ENCODE assay signal across 8 cellular contexts in the genomic region with DNA sequence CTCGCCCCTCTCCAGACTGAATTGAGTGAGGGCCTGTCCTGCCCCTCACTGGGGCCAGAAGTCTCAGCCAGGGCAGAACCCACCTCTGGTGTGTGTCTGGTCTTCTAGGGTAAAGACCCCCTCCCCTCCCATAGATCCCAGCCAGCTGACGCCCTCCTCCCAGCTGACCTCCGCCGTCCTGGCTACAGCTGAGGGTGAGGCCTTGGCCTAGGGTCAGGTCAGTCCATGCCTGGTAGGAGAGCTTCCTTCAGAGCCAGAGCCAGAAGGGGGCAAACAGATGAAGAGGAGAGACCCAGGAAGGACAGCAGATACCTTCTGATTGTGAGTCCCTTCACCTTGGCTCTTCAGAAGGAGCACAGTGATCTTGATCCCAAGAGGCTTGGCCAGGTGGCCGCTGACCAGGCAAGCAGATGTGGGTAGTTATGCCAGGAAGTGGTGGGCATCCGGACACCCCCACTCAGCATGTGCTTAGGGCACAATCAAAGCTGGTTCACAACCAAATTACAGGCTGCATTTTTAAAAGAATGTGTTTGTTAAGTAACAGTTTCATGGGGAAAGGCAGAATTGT. TPM values are rescaled to one million over a fixed set of nuclear protein-coding genes. Genes with fewer than 3 reads are reported as not detected.
DNase-seq lines count a peak whose midpoint lies in the region; ATAC-seq, FAIRE-seq and TF ChIP-seq lines count a peak whose summit lies in the region.

No MANE protein-coding gene starts in this region.

- no peak overlapping the region for H2AFZ ChIP-seq in astrocyte (ENCODE audit: low read depth, low read length)

- H3K4me1 Mint-ChIP-seq in astrocyte (ENCODE audit: low read depth, unreplicated experiment) (peaks cover 7% of the 10 kb centered on the region), neural crest cell (peaks cover 26% of the 10 kb centered on the region)

- H3K36me3 Mint-ChIP-seq in astrocyte (ENCODE audit: low read depth, unreplicated experiment), result peaks cover 14% of the 10 kb centered on the region
- no peaks in the 10 kb centered on the region for H3K36me3 Mint-ChIP-seq in neural crest cell (ENCODE audit: low read depth)

- no peaks in the 10 kb centered on the region for H3K27me3 ChIP-seq in astrocyte (ENCODE audit: insufficient read depth, low read length)

- no peak for TF ChIP-seq CTCF in astrocyte (IDR thresholded peaks at IDR 0.05; ENCODE audit: insufficient read depth, low read depth, low read length)
- no peak for TF ChIP-seq CTCF in neural crest cell (conservative IDR thresholded peaks at IDR 0.05)

- H3K27ac Mint-ChIP-seq in astrocyte (ENCODE audit: unreplicated experiment) (no peak overlapping the region), neural crest cell (ENCODE audit: unreplicated experiment) (peak overlapping the region; percentile 92)

- H3K4me2 ChIP-seq in astrocyte (ENCODE audit: low read length), result no peak overlapping the region

- H3K27me3 Mint-ChIP-seq in astrocyte (ENCODE audit: low read depth, unreplicated experiment) (no peaks in the 10 kb centered on the region), neural crest cell (ENCODE audit: low read depth) (no peaks in the 10 kb centered on the region)

- no peak overlapping the region for H3K27ac ChIP-seq in astrocyte (ENCODE audit: low read depth, low read length)

- no peaks in the 10 kb centered on the region for H4K20me1 ChIP-seq in astrocyte (ENCODE audit: insufficient read depth, low read length)

- ATAC-seq in HG03439 (IDR thresholded peaks at IDR 0.05; ENCODE audit: unreplicated experiment), result peak; percentile 2
- no peak for ATAC-seq in HG02938 (IDR thresholded peaks at IDR 0.05; ENCODE audit: unreplicated experiment)
- ATAC-seq in GM18873 (IDR thresholded peaks at IDR 0.05; ENCODE audit: low FRiP score, unreplicated experiment), result no peak

- H3K4me3 Mint-ChIP-seq in astrocyte (ENCODE audit: unreplicated experiment), result no peak overlapping the region
- no peak overlapping the region for H3K4me3 Mint-ChIP-seq in neural crest cell

- DNase-seq in CD1c-positive myeloid dendritic cell (ENCODE audit: extremely low spot score) (peak; percentile 15), astrocyte (ENCODE audit: low read depth) (no peak), neural crest cell (ENCODE audit: low read depth, low spot score) (no peak), NCI-H2196 treated with DMSO at 0.1 percent for 48 hours (lab: John Stamatoyannopoulos, UW; ENCODE audit: unreplicated experiment) (no peak), HUDEP-2 (lab: John Stamatoyannopoulos, UW; ENCODE audit: unreplicated experiment in 76 of 76) (no peak)

- no peaks in the 10 kb centered on the region for H3K36me3 ChIP-seq in astrocyte (ENCODE audit: insufficient read depth, low read length)

- no peaks in the 10 kb centered on the region for H3K79me2 ChIP-seq in astrocyte (ENCODE audit: insufficient read depth, low read length)

- H3K9me3 Mint-ChIP-seq in astrocyte (ENCODE audit: unreplicated experiment) (no peaks in the 10 kb centered on the region), neural crest cell (no peaks in the 10 kb centered on the region)

- peak overlapping the region; percentile 1 for H3K9ac ChIP-seq in astrocyte (ENCODE audit: low read length)

- peaks cover 47% of the 10 kb centered on the region for H3K4me1 ChIP-seq in astrocyte (ENCODE audit: insufficient read depth, low read length)

- H3K9me3 ChIP-seq in astrocyte (ENCODE audit: insufficient read depth, low read depth, low read length), result no peaks in the 10 kb centered on the region

- H3K4me3 ChIP-seq in astrocyte (ENCODE audit: insufficient read depth, low read depth, low read length), result no peak overlapping the region

- no peak for FAIRE-seq in astrocyte (lab: Jason Lieb, UNC)

RNA-seq across cellular contexts. Expression of a gene that starts 29.8 kb away (rescaled TPM):
- total RNA-seq in astrocyte, result 25.3 and 30.3 TPM in 2 replicates
- 2.1 and 2.4 TPM in 2 replicates for total RNA-seq in neural crest cell
